ENCODE assay signal across 8 cellular contexts in the genomic region with DNA sequence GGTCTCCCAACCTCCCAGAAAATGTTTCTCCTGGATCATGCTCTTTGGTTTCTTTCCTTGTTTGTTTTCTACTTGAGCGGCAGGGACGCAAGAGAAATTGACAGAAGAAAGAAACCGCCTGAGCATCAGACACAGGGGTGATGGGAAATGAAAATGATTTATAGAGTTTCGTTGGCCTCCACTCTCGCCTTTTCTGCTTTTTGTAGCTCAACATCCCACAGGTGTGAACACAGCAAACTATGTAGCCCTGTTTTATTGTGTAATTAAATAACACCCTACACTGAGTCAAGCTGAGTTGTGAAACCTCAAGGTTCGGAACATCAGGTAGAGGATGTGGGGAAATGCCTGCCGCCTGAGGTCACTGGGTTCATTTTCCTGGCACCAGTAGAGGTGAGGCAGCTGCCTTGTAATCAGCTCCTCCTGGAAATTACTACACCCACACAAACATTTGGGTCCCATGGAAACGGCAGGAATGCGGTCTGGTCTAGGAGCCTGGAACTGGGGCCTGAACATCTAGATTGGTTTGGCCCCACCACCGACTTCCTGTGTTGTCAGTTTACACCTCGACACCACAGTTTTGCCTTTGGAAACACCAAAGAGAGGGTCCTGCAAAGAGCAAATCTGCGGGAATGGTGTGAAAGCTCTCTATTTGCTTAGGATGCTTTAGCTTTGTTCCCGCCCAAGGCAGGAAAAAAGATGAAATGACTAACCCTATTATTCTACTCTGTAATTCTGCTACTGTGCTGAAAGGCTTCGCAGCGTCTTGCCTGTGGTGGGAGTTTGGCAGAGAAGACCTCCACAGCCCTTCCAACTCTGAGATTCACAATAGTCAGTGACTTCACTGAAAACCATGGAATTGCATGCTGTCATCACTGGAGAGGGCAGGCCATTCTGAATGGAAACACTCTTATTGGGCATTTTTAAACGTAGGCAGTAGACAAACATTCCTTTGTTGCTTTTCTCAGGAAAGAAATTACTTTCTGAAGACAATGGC. TPM values are rescaled to one million over a fixed set of nuclear protein-coding genes. Genes with fewer than 3 reads are reported as not detected.
DNase-seq lines count a peak whose midpoint lies in the region; ATAC-seq and TF ChIP-seq lines count a peak whose summit lies in the region.

No MANE protein-coding gene starts in this region.

- H3K27me3 Mint-ChIP-seq in effector memory CD8-positive, alpha-beta T cell, result no peaks in the 10 kb centered on the region
- H3K27me3 Mint-ChIP-seq in natural killer cell (ENCODE audit: low read depth in 2 of 2), result peaks cover 0 to 3% of the 10 kb centered on the region in 2 donors

- H3K4me1 Mint-ChIP-seq in effector memory CD8-positive, alpha-beta T cell (ENCODE audit: low read depth in 2 of 2), result peaks cover 46 to 57% of the 10 kb centered on the region in 2 donors
- H3K4me1 Mint-ChIP-seq in natural killer cell, result peaks cover 44 to 54% of the 10 kb centered on the region in 2 donors

- intact Hi-C loops in natural killer cell (cut with micrococcal nuclease), result loop anchor here (1.0 kb wide), 1 partner anchor 53 kb away; a partner anchor contains a TSS

- no peaks in the 10 kb centered on the region for H3K9me3 Mint-ChIP-seq in effector memory CD8-positive, alpha-beta T cell
- no peaks in the 10 kb centered on the region for H3K9me3 Mint-ChIP-seq in natural killer cell

- peak overlapping the region; percentile 61 to 67 for H3K4me3 Mint-ChIP-seq in effector memory CD8-positive, alpha-beta T cell
- peak overlapping the region; percentile 49 for H3K4me3 Mint-ChIP-seq in natural killer cell

- H3K36me3 Mint-ChIP-seq in effector memory CD8-positive, alpha-beta T cell (ENCODE audit: insufficient read depth), result peaks cover 8% of the 10 kb centered on the region
- no peaks in the 10 kb centered on the region for H3K36me3 Mint-ChIP-seq in natural killer cell

- peak; percentile 90 for ATAC-seq in effector memory CD8-positive, alpha-beta T cell (replicated peaks)
- ATAC-seq in natural killer cell (peak; percentile 86 to 94 (median 87)), HG02884 (IDR thresholded peaks at IDR 0.05; ENCODE audit: unreplicated experiment) (no peak), HG02610 (IDR thresholded peaks at IDR 0.05; ENCODE audit: unreplicated experiment) (no peak)

- DNase-seq in D341Med (ENCODE audit: low spot score) (peak; percentile 26), NCI-H2196 (lab: John Stamatoyannopoulos, UW; ENCODE audit: unreplicated experiment) (peak; percentile 62), natural killer cell (peak; percentile 48), NCI-H1694 (lab: John Stamatoyannopoulos, UW) (no peak), NCI-H526 (lab: John Stamatoyannopoulos, UW) (no peak)
- peak; percentile 62 to 64 (median 63) for DNase-seq in effector memory CD8-positive, alpha-beta T cell

- peak overlapping the region; percentile 84 to 87 for H3K27ac Mint-ChIP-seq in effector memory CD8-positive, alpha-beta T cell
- peak overlapping the region; percentile 63 to 64 for H3K27ac Mint-ChIP-seq in natural killer cell

- no peak for TF ChIP-seq CTCF in natural killer cell (IDR thresholded peaks at IDR 0.05)

RNA-seq across cellular contexts. Expression of a gene that starts 53.0 kb away (rescaled TPM):
- 10 to 100 TPM; 17.4 to 19.4 (median 19.1) TPM for total RNA-seq in natural killer cell

RNA-seq across cellular contexts. Expression of a gene that starts 53.1 kb away (rescaled TPM):
- total RNA-seq in natural killer cell, result 10 to 100 TPM; 10.2 to 16.0 (median 14.2) TPM

Comparison
In these comparisons a context has a peak if more than half of its experiments do, and no peak if none do; other contexts are left out.
1. DNase-seq: peak in D341Med (single experiment), NCI-H2196 (single experiment), effector memory CD8-positive, alpha-beta T cell (3 of 3) and natural killer cell (single experiment); none in NCI-H1694 (single experiment) and NCI-H526 (0 of 2).
2. ATAC-seq: peak in effector memory CD8-positive, alpha-beta T cell (single experiment) and natural killer cell (3 of 3); none in HG02884 (single experiment) and HG02610 (single experiment).